In genomic region chr18:79746730-79747129, GRCh38 we compare ENCODE assay signal across 25 cellular contexts. TPM values are rescaled to one million over a fixed set of nuclear protein-coding genes. Genes with fewer than 3 reads are reported as not detected.
DNase-seq lines count a peak whose midpoint lies in the region; ATAC-seq and TF ChIP-seq lines count a peak whose summit lies in the region.
"Had no signal": no experiment of that assay in that cellular context is flagged by ENCODE, and none has a peak within 500 bp of the region (broad histone marks: within the 10 kb centered on the region; RNA-seq: fewer than 3 reads in every experiment).

No MANE protein-coding gene starts in this region.

- no peak overlapping the region for H3K4me3 Mint-ChIP-seq in endodermal cell
- H3K4me3 Mint-ChIP-seq: CD14-positive monocyte; CD4-positive, alpha-beta T cell; GM23338 had no signal

- H3K36me3 ChIP-seq in RWPE2 (ENCODE audit: low read depth) (no peaks in the 10 kb centered on the region), endodermal cell (ENCODE audit: control insufficient read depth, insufficient read depth, low read length) (peaks cover 24% of the 10 kb centered on the region), aorta (ENCODE audit: control insufficient read depth in 1 of 2, insufficient read depth in 2 of 2, low read length in 1 of 2) (no peaks in the 10 kb centered on the region)
- H3K36me3 ChIP-seq: BE2C had no signal

- intact Hi-C loops in sciatic nerve (cut with DNase I), result no loop called here
- intact Hi-C loops in aorta (cut with DNase I), result no loop called here
- intact Hi-C loops in left cardiac atrium (cut with DNase I), result no loop called here

- H3K27me3 ChIP-seq in RWPE2 (ENCODE audit: insufficient read depth, poor library complexity, severe bottlenecking) (no peaks in the 10 kb centered on the region), endodermal cell (ENCODE audit: control insufficient read depth, insufficient read depth, low read length, poor library complexity, severe bottlenecking) (no peaks in the 10 kb centered on the region), aorta (ENCODE audit: control insufficient read depth in 1 of 2, insufficient read depth in 2 of 2, low read length in 1 of 2) (no peaks in the 10 kb centered on the region)
- H3K27me3 ChIP-seq: BE2C had no signal

- peaks cover 49% of the 10 kb centered on the region for H3K36me3 Mint-ChIP-seq in endodermal cell (ENCODE audit: low read depth)

- no peaks in the 10 kb centered on the region for H3K9me3 Mint-ChIP-seq in endodermal cell
- H3K9me3 Mint-ChIP-seq: GM23338, H9 had no signal

- H3K4me1 Mint-ChIP-seq in endodermal cell, result no peaks in the 10 kb centered on the region
- H3K4me1 Mint-ChIP-seq: CD14-positive monocyte, GM23338, H9 had no signal

- H3K27ac ChIP-seq in RWPE2 (ENCODE audit: poor library complexity, severe bottlenecking) (no peak overlapping the region), endodermal cell (ENCODE audit: low read depth, low read length) (no peak overlapping the region), aorta (ENCODE audit: low read depth in 1 of 2, low read length in 2 of 2) (no peak overlapping the region)
- H3K27ac ChIP-seq: A549; BLaER1 treated with 17β-estradiol and CSF1 and Interleukin-3, amounts not matched to agents 10 nM and 100 nM had no signal

- H3K9ac ChIP-seq in endodermal cell (ENCODE audit: extremely low read depth, low read length, poor library complexity, severe bottlenecking), result no peak overlapping the region
- H3K9ac ChIP-seq: BLaER1 treated with 17β-estradiol and CSF1 and Interleukin-3, amounts not matched to agents 10 nM and 100 nM had no signal

- no peaks in the 10 kb centered on the region for H3K9me3 ChIP-seq in RWPE2 (ENCODE audit: severe bottlenecking)
- no peaks in the 10 kb centered on the region for H3K9me3 ChIP-seq in endodermal cell (ENCODE audit: control insufficient read depth, low read length)
- H3K9me3 ChIP-seq in aorta (ENCODE audit: control insufficient read depth, low read length), result no peaks in the 10 kb centered on the region
- H3K9me3 ChIP-seq: A549; BE2C; BLaER1 treated with 17β-estradiol and CSF1 and Interleukin-3, amounts not matched to agents 10 nM and 100 nM had no signal

- no peaks in the 10 kb centered on the region for H3K4me1 ChIP-seq in RWPE2 (ENCODE audit: insufficient read depth, poor library complexity, severe bottlenecking)
- H3K4me1 ChIP-seq in endodermal cell (ENCODE audit: control insufficient read depth, insufficient read depth, low read length), result no peaks in the 10 kb centered on the region
- no peaks in the 10 kb centered on the region for H3K4me1 ChIP-seq in aorta (ENCODE audit: control insufficient read depth in 1 of 2, insufficient read depth in 2 of 2, low read length in 2 of 2)
- H3K4me1 ChIP-seq: A549, BE2C had no signal

- TF ChIP-seq CTCF in RWPE2 (IDR thresholded peaks at IDR 0.05; ENCODE audit: poor library complexity, severe bottlenecking), result no peak
- TF ChIP-seq CTCF in endodermal cell (conservative IDR thresholded peaks at IDR 0.05), result no peak

- H3K4me3 ChIP-seq in RWPE2 (ENCODE audit: severe bottlenecking) (no peak overlapping the region), endodermal cell (ENCODE audit: low read length) (no peak overlapping the region), aorta (ENCODE audit: low read length in 2 of 2) (no peak overlapping the region)
- H3K4me3 ChIP-seq: A549; BLaER1 treated with 17β-estradiol and CSF1 and Interleukin-3, amounts not matched to agents 10 nM and 100 nM; GM12878; GM23338 had no signal

- no peak for ATAC-seq in RWPE2 (ENCODE audit: low read depth)
- no peak for ATAC-seq in sciatic nerve
- no peak for ATAC-seq in aorta (ENCODE audit: low FRiP score)
- no peak for ATAC-seq in GM21360 (IDR thresholded peaks at IDR 0.05; ENCODE audit: unreplicated experiment)
- no peak for ATAC-seq in left cardiac atrium
- ATAC-seq: A549, GM12878, HCT116 had no signal

- DNase-seq in RWPE2 (ENCODE audit: low spot score), result peak; percentile 47
- peak; percentile 16 for DNase-seq in endodermal cell
- peak; percentile 45 for DNase-seq in sciatic nerve (ENCODE audit: low spot score)
- DNase-seq in aorta, result peak; percentile 17 to 54
- no peak for DNase-seq in SHP77 treated with DMSO at 0.1 percent for 48 hours (lab: John Stamatoyannopoulos, UW)
- DNase-seq in left cardiac atrium, result no peak
- DNase-seq: 8988T; ACHN; AML-193; BE2C; CD4-positive, alpha-beta T cell; CD8-positive, alpha-beta memory T cell; DMS 273 treated with DMSO at 0.1 percent for 48 hours; DMS79; EL; GDM1; H9 had no signal

- H3K27ac Mint-ChIP-seq in endodermal cell, result no peak overlapping the region
- H3K27ac Mint-ChIP-seq: CD14-positive monocyte; CD4-positive, alpha-beta T cell; GM23338 had no signal

- WGBS in endodermal cell (ENCODE audit: insufficient coverage in 1 of 2, insufficient read length in 1 of 2), 2 experiments, result 91% methylated on average over 8 of the region's 8 CpGs
- 97 to 98% methylated on average over 8 of the region's 8 CpGs for WGBS in aorta, 2 donors

- no peaks in the 10 kb centered on the region for H3K27me3 Mint-ChIP-seq in endodermal cell (ENCODE audit: insufficient read depth)
- H3K27me3 Mint-ChIP-seq: CD4-positive, alpha-beta T cell; CD8-positive, alpha-beta memory T cell had no signal

RNA-seq across cellular contexts. Expression of gene KCNG2, which starts 51.0 kb away (rescaled TPM):
- total RNA-seq in endodermal cell (not detected), sciatic nerve (0.22 TPM), aorta (1 to 10 TPM in 1 of 2 donors, under 1 TPM in 1; 0.23 to 1.1 TPM), left cardiac atrium (under 1 TPM in 1 of 2 donors, not detected in 1; 0.15 TPM)
- polyA plus RNA-seq in endodermal cell (2013, experiment 1 of 2), result 0.32 TPM
- not detected for polyA plus RNA-seq in endodermal cell (2013, experiment 2 of 2)
- polyA plus RNA-seq in aorta, result not detected
- total RNA-seq: CD4-positive, alpha-beta T cell; CD8-positive, alpha-beta memory T cell; H4 had no signal
- polyA plus RNA-seq: A549; CD14-positive monocyte; CD8-positive, alpha-beta memory T cell had no signal

Comparison
In these comparisons a context has a peak if more than half of its experiments do, and no peak if none do; other contexts are left out.
1. DNase-seq: peak in RWPE2 (single experiment), endodermal cell (single experiment), sciatic nerve (single experiment) and aorta (2 of 2); none in SHP77 treated with DMSO at 0.1 percent for 48 hours (single experiment) and left cardiac atrium (single experiment).